ENCODE assay signal across 8 cellular contexts in the genomic region with DNA sequence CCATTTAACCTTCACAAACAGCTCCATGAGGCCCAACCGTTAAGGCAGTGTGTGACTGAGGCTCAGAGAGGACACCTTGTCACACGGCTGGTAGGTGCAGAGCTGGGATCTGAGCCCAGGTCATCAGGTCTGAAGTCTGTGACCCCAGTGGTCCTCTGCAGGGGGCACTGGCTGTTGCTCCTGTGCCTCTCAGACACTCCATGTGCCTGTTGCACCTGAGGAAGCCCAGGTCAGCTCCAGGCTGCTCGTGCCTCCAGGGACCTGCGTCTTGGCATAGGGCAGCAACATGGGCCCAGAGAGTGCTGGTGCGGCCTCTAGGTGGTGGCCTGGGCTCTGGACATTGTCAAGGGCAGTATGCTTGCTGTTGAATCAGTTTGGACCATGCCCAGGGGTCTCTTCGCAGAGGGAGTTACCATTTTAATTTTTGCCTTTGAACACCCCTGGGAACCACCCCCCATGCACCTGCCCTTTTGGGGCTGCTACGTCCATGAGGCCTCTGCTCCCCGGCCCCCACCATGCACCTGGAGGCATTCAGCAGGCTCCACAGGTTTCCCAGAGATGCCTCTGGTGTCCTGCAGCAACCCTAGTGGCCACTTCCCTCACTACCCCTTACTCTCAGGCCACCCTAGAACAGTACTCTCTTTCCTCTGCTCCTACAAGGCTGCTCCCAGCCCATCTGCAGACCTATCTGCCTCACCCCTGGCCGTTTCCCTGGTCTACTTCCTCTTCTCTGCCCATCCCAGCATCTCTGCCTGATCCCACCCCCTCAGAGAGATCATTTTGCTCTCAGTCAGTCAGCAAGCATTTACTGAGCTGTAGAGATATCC. TPM values are rescaled to one million over a fixed set of nuclear protein-coding genes. Genes with fewer than 3 reads are reported as not detected.
DNase-seq lines count a peak whose midpoint lies in the region; ATAC-seq and TF ChIP-seq lines count a peak whose summit lies in the region.

No MANE protein-coding gene starts in this region.

- no peaks in the 10 kb centered on the region for H3K36me3 Mint-ChIP-seq in activated naive CD4-positive, alpha-beta T cell treated with anti-CD3 and anti-CD28 coated beads, Interleukin-2, amount 10 ng/mL, durations not matched to agents 7 days and 5 days
- no peaks in the 10 kb centered on the region for H3K36me3 Mint-ChIP-seq in endothelial cell (ENCODE audit: low read depth, unreplicated experiment)

- intact Hi-C loops in Panc1 (cut with micrococcal nuclease; ENCODE audit: unreplicated experiment) = no loop called here

- peak overlapping the region; percentile 67 for H3K27ac Mint-ChIP-seq in activated naive CD4-positive, alpha-beta T cell treated with anti-CD3 and anti-CD28 coated beads, Interleukin-2, amount 10 ng/mL, durations not matched to agents 7 days and 5 days
- no peak overlapping the region for H3K27ac Mint-ChIP-seq in endothelial cell (ENCODE audit: unreplicated experiment)
- peak overlapping the region; percentile 34 to 92 for H3K27ac Mint-ChIP-seq in stimulated activated naive CD8-positive, alpha-beta T cell treated with anti-CD3 and anti-CD28 coated beads, Interleukin-15, amount 100 ng/mL, for 72 hours

- POLR2A ChIA-PET in Panc1 (lab: Charles Lee) = no interaction called here

- peaks cover 3% of the 10 kb centered on the region for H3K27me3 Mint-ChIP-seq in activated naive CD4-positive, alpha-beta T cell treated with anti-CD3 and anti-CD28 coated beads, Interleukin-2, amount 10 ng/mL, durations not matched to agents 7 days and 5 days
- H3K27me3 Mint-ChIP-seq in endothelial cell (ENCODE audit: unreplicated experiment) = peaks cover 5% of the 10 kb centered on the region
- H3K27me3 Mint-ChIP-seq in stimulated activated naive CD8-positive, alpha-beta T cell treated with anti-CD3 and anti-CD28 coated beads, Interleukin-15, amount 100 ng/mL, for 72 hours = no peaks in the 10 kb centered on the region

- H3K4me3 Mint-ChIP-seq in activated naive CD4-positive, alpha-beta T cell treated with anti-CD3 and anti-CD28 coated beads, Interleukin-2, amount 10 ng/mL, durations not matched to agents 7 days and 5 days = no peak overlapping the region
- H3K4me3 Mint-ChIP-seq in endothelial cell (ENCODE audit: unreplicated experiment) = no peak overlapping the region
- H3K4me3 Mint-ChIP-seq in stimulated activated naive CD8-positive, alpha-beta T cell treated with anti-CD3 and anti-CD28 coated beads, Interleukin-15, amount 100 ng/mL, for 72 hours = peak overlapping the region; percentile 8 to 16

- H3K36me3 ChIP-seq in Panc1 (ENCODE audit: control insufficient read depth, insufficient read depth, low read length) = no peaks in the 10 kb centered on the region

- no peaks in the 10 kb centered on the region for H3K9me3 ChIP-seq in Panc1 (ENCODE audit: control insufficient read depth, insufficient read depth, low read depth, low read length)

- H3K27ac ChIP-seq in Panc1 (ENCODE audit: low read length) = peak overlapping the region; percentile 93

- TF ChIP-seq CTCF in Panc1 (IDR thresholded peaks at IDR 0.05) (peak; percentile 72), endothelial cell (IDR thresholded peaks at IDR 0.05; ENCODE audit: unreplicated experiment) (peak; percentile 33)

- no TSS peak for BruUV-seq in Panc1 (replicated peaks; lab: Mats Ljungman, UMichigan)

- H3K4me3 ChIP-seq in Panc1 (ENCODE audit: low read depth in 2 of 2, low read length in 2 of 2) = no peak overlapping the region

- peaks cover 88% of the 10 kb centered on the region for H3K4me1 ChIP-seq in Panc1 (ENCODE audit: control insufficient read depth, insufficient read depth, low read length)

- in situ Hi-C loops in Panc1 (cut with HindIII; ENCODE audit: low pct_unique_long_range_greater_than_20kb, low sequenced_read_pairs) = no loop called here

- ATAC-seq in Panc1 = peak; percentile 43
- no peak for ATAC-seq in stimulated activated naive CD8-positive, alpha-beta T cell treated with anti-CD3 and anti-CD28 coated beads, Interleukin-15, amount 100 ng/mL, for 72 hours
- ATAC-seq in GM18520 (IDR thresholded peaks at IDR 0.05; ENCODE audit: unreplicated experiment) = no peak

- no peaks in the 10 kb centered on the region for H3K9me3 Mint-ChIP-seq in activated naive CD4-positive, alpha-beta T cell treated with anti-CD3 and anti-CD28 coated beads, Interleukin-2, amount 10 ng/mL, durations not matched to agents 7 days and 5 days
- H3K9me3 Mint-ChIP-seq in endothelial cell (ENCODE audit: unreplicated experiment) = no peaks in the 10 kb centered on the region
- H3K9me3 Mint-ChIP-seq in stimulated activated naive CD8-positive, alpha-beta T cell treated with anti-CD3 and anti-CD28 coated beads, Interleukin-15, amount 100 ng/mL, for 72 hours = no peaks in the 10 kb centered on the region

- CTCF ChIA-PET in activated naive CD4-positive, alpha-beta T cell treated with anti-CD3 and anti-CD28 coated beads, Interleukin-2, amount 10 ng/mL, durations not matched to agents 7 days and 5 days (lab: Charles Lee) = interaction anchor here (0.6 to 5.3 kb wide), 12 partner anchors 11 to 242 kb away, joined by 3 to 44 read pairs (median 6); a partner anchor contains a TSS
- CTCF ChIA-PET in Panc1 (lab: Charles Lee) = interaction anchor here (0.6 to 0.7 kb wide), 6 partner anchors 12 to 195 kb away, joined by 3 to 5 read pairs (median 4); no protein-coding TSS in a partner anchor

- H3K27me3 ChIP-seq in Panc1 (ENCODE audit: control insufficient read depth, insufficient read depth, low read length) = no peaks in the 10 kb centered on the region

- DNase-seq in activated naive CD4-positive, alpha-beta T cell treated with anti-CD3 and anti-CD28 coated beads, Interleukin-2, amount 10 ng/mL, durations not matched to agents 7 days and 5 days = peak; percentile 21
- no peak for DNase-seq in activated naive CD4-positive, alpha-beta T cell treated with Interleukin-2 at 50 U/mL for 16 hours
- DNase-seq in Panc1 (ENCODE audit: low read depth, low spot score) = no peak
- DNase-seq in endothelial cell (ENCODE audit: low spot score) = peak; percentile 35
- DNase-seq in stimulated activated naive CD8-positive, alpha-beta T cell treated with anti-CD3 and anti-CD28 coated beads, Interleukin-15, amount 100 ng/mL, for 72 hours = no peak
- no peak for DNase-seq in RKO (ENCODE audit: low spot score)
- DNase-seq in NCI-H1417 treated with DMSO at 0.1 percent for 48 hours (lab: John Stamatoyannopoulos, UW) = no peak

- peaks cover 68% of the 10 kb centered on the region for H3K4me1 Mint-ChIP-seq in activated naive CD4-positive, alpha-beta T cell treated with anti-CD3 and anti-CD28 coated beads, Interleukin-2, amount 10 ng/mL, durations not matched to agents 7 days and 5 days
- H3K4me1 Mint-ChIP-seq in endothelial cell (ENCODE audit: unreplicated experiment) = peaks cover 19% of the 10 kb centered on the region
- H3K4me1 Mint-ChIP-seq in stimulated activated naive CD8-positive, alpha-beta T cell treated with anti-CD3 and anti-CD28 coated beads, Interleukin-15, amount 100 ng/mL, for 72 hours = peaks cover 65% of the 10 kb centered on the region

RNA-seq across cellular contexts. Expression of a gene that starts 25.2 kb away (rescaled TPM):
- not detected for total RNA-seq in Panc1 (2021; ENCODE audit: unreplicated experiment)
- not detected for polyA plus RNA-seq in Panc1 (2012; ENCODE audit: insufficient read length)
- total RNA-seq in endothelial cell (ENCODE audit: unreplicated experiment) = not detected

RNA-seq across cellular contexts. Expression of a gene that starts 48.1 kb away (rescaled TPM):
- total RNA-seq in Panc1 (2021; ENCODE audit: unreplicated experiment) (93.1 TPM), endothelial cell (ENCODE audit: unreplicated experiment) (6.9 TPM)
- polyA plus RNA-seq in Panc1 (2012; ENCODE audit: insufficient read length) = 78.4 TPM

Comparison
In these comparisons a context has a peak if more than half of its experiments do, and no peak if none do; other contexts are left out.
1. DNase-seq: peak in activated naive CD4-positive, alpha-beta T cell treated with anti-CD3 and anti-CD28 coated beads, Interleukin-2, amount 10 ng/mL, durations not matched to agents 7 days and 5 days (single experiment) and endothelial cell (single experiment); none in activated naive CD4-positive, alpha-beta T cell treated with Interleukin-2 at 50 U/mL for 16 hours (single experiment), Panc1 (single experiment), stimulated activated naive CD8-positive, alpha-beta T cell treated with anti-CD3 and anti-CD28 coated beads, Interleukin-15, amount 100 ng/mL, for 72 hours (0 of 2), RKO (single experiment) and NCI-H1417 treated with DMSO at 0.1 percent for 48 hours (single experiment).
2. H3K4me3 Mint-ChIP-seq: peak in stimulated activated naive CD8-positive, alpha-beta T cell treated with anti-CD3 and anti-CD28 coated beads, Interleukin-15, amount 100 ng/mL, for 72 hours (2 of 2); none in activated naive CD4-positive, alpha-beta T cell treated with anti-CD3 and anti-CD28 coated beads, Interleukin-2, amount 10 ng/mL, durations not matched to agents 7 days and 5 days (single experiment) and endothelial cell (single experiment).
3. RNA of a gene that starts 48.1 kb away (total RNA-seq): 93.1 TPM in Panc1 (single experiment); 6.9 TPM in endothelial cell (single experiment); every median in the first group is over 10 times any median in the second.